ENCODE assay signal across 10 cellular contexts in genomic region chr22:23248583-23248982, GRCh38.
A peak's percentile ranks its signal among the peaks of the same experiment; 100 is the strongest.
DNase-seq lines count a peak whose midpoint lies in the region; ATAC-seq and TF ChIP-seq lines count a peak whose summit lies in the region.
"Had no signal": no experiment of that assay in that cellular context is flagged by ENCODE, and none has a peak within 500 bp of the region (broad histone marks: within the 10 kb centered on the region; RNA-seq: fewer than 3 reads in every experiment).

No MANE protein-coding gene starts in this region.

- peaks cover 25% of the 10 kb centered on the region for H3K36me3 ChIP-seq in DOHH2 (ENCODE audit: control insufficient read depth, low read length)

- H3K27me3 Mint-ChIP-seq in nephron progenitor cell (ENCODE audit: low read depth, poor library complexity): peaks cover 5% of the 10 kb centered on the region

- TF ChIP-seq CTCF in DOHH2 (IDR thresholded peaks at IDR 0.05; ENCODE audit: low read depth, low read length, poor library complexity, severe bottlenecking): no peak
- TF ChIP-seq CTCF in cardiac fibroblast (IDR thresholded peaks at IDR 0.05; ENCODE audit: low read depth, low read length): no peak
- no peak for TF ChIP-seq CTCF in nephron progenitor cell (IDR thresholded peaks at IDR 0.05)

- peak overlapping the region; percentile 69 for H3K4me2 ChIP-seq in DOHH2 (ENCODE audit: low read length)

- H4K20me1 ChIP-seq in DOHH2 (ENCODE audit: control insufficient read depth, insufficient read depth, low read depth, low read length): peaks cover 30% of the 10 kb centered on the region

- peaks cover 94% of the 10 kb centered on the region for H3K79me2 ChIP-seq in DOHH2 (ENCODE audit: control insufficient read depth, low read length)

- H3K27ac ChIP-seq in DOHH2 (ENCODE audit: low read depth, low read length): peak overlapping the region; percentile 59
- H3K27ac ChIP-seq: epithelial cell of prostate had no signal

- DNase-seq in NCI-H2029 (lab: John Stamatoyannopoulos, UW) (peak; percentile 91), cardiac fibroblast (ENCODE audit: low read depth in 2 of 2) (peak; percentile 22 to 42), nephron progenitor cell (no peak)
- DNase-seq in stimulated activated CD4-positive, alpha-beta T cell treated with anti-CD3 and anti-CD28 coated beads, Interleukin-2, amount 100 ng/mL, for 24 hours: no peak
- DNase-seq in stimulated activated naive CD4-positive, alpha-beta T cell (lab: John Stamatoyannopoulos, UW): no peak

- H3K4me3 ChIP-seq in DOHH2 (ENCODE audit: low read length) (peak overlapping the region; percentile 53), cardiac fibroblast (replicated peaks in 1 of 2; ENCODE audit: low read depth in 2 of 2, low read length in 2 of 2) (no peak overlapping the region)

- H3K9me3 ChIP-seq in DOHH2 (ENCODE audit: control insufficient read depth, insufficient read depth, low read length): no peaks in the 10 kb centered on the region

- H3K27ac Mint-ChIP-seq in nephron progenitor cell: peak overlapping the region; percentile 42

- peaks cover 4% of the 10 kb centered on the region; the same call in 1 of the 2 replicates for H3F3A ChIP-seq in DOHH2 (ENCODE audit: control insufficient read depth, insufficient read depth)

- no peak overlapping the region for H3K4me3 Mint-ChIP-seq in nephron progenitor cell
- H3K4me3 Mint-ChIP-seq: nephron had no signal

- H3K27me3 ChIP-seq in DOHH2 (ENCODE audit: control insufficient read depth, low read length): no peaks in the 10 kb centered on the region

- H3K4me1 Mint-ChIP-seq in nephron progenitor cell: peaks cover 86% of the 10 kb centered on the region

- H3K36me3 Mint-ChIP-seq in nephron progenitor cell (ENCODE audit: low read depth): peaks cover 3% of the 10 kb centered on the region

- ATAC-seq in GM21367 (IDR thresholded peaks at IDR 0.05; ENCODE audit: unreplicated experiment) (no peak), GM19395 (IDR thresholded peaks at IDR 0.05; ENCODE audit: unreplicated experiment) (no peak)

- no peaks in the 10 kb centered on the region for H3K9me3 Mint-ChIP-seq in nephron progenitor cell
- H3K9me3 Mint-ChIP-seq: nephron had no signal

- peaks cover 69% of the 10 kb centered on the region for H3K4me1 ChIP-seq in DOHH2 (ENCODE audit: control insufficient read depth, low read length)

- H3K9me2 ChIP-seq in DOHH2 (replicated peaks; ENCODE audit: control insufficient read depth, low read length): no peaks in the 10 kb centered on the region

Comparison
In these comparisons a context has a peak if more than half of its experiments do, and no peak if none do; other contexts are left out.
1. DNase-seq: peak in NCI-H2029 (single experiment) and cardiac fibroblast (2 of 2); none in nephron progenitor cell (single experiment), stimulated activated CD4-positive, alpha-beta T cell treated with anti-CD3 and anti-CD28 coated beads, Interleukin-2, amount 100 ng/mL, for 24 hours (0 of 2) and stimulated activated naive CD4-positive, alpha-beta T cell (0 of 6).